4 cellular contexts compared by ENCODE assay signal in the genomic region with DNA sequence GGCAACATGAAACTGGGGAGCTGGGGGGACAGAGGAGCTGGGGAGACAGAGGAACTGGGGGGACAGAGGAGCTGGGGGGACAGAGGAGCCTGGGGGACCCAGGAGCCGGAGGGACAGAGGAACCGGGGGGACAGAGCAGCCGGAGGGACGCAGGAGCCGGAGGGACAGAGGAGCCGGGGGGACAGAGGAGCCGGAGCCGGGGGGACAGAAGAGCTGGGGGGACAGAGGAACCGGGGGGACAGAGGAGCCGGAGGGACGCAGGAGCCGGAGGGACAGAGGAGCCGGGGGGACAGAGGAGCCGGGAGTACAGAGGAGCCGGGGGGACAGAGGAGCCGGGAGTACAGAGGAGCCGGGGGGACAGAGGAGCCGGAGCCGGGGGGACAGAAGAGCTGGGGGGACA. TPM values are rescaled to one million over a fixed set of nuclear protein-coding genes. Genes with fewer than 3 reads are reported as not detected.
"Had no signal": no experiment of that assay in that cellular context is flagged by ENCODE, and none has a peak within 500 bp of the region (broad histone marks: within the 10 kb centered on the region; RNA-seq: fewer than 3 reads in every experiment).

No MANE protein-coding gene starts in this region.

RNA-seq across cellular contexts. Expression of gene CBFA2T3, which starts 25.1 kb away (rescaled TPM):
- total RNA-seq: LHCN-M2, M059J, MCF 10A, NCI-H460 had no signal
